Comparison of ENCODE assay signal across 1 cellular context in the genomic region with DNA sequence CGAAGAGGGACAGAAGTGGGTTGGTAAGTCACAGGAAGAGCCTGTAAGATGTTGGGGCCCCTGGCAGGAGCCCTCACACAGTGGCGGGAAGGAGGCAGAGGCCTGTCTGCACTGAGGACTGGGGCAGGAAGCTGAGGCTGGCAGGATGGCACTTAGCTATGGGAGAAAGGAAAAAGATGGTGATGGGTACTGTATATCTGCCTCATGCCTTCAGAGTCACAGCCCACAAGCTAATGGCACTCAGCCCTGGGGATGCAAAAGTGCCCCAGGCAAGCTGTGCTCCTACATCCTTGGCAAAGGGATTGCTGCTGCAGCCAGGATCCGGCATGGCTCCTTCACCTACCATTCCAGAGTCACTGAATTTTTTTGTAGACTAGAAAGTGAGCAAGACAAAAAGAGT.
TF ChIP-seq lines count a peak whose summit lies in the region.

No MANE protein-coding gene starts in this region.

TF ChIP-seq in H1, 55 proteins besides CTCF, POLR2A, EP300 and RAD21:
- TF ChIP-seq CHD1 (IDR thresholded peaks at IDR 0.05; ENCODE audit: low read depth, low read length) (no peak), KDM5A (IDR thresholded peaks at IDR 0.05; ENCODE audit: low read length) (no peak), ASH2L (IDR thresholded peaks at IDR 0.05; ENCODE audit: low read length) (no peak), RXRA (IDR thresholded peaks at IDR 0.05; ENCODE audit: insufficient read depth, low read depth, low read length) (no peak), CEBPB (IDR thresholded peaks at IDR 0.05; ENCODE audit: low read depth, low read length) (no peak)
- TF ChIP-seq, protein P1, sequence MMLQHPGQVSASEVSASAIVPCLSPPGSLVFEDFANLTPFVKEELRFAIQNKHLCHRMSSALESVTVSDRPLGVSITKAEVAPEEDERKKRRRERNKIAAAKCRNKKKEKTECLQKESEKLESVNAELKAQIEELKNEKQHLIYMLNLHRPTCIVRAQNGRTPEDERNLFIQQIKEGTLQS (IDR thresholded peaks at IDR 0.05; ENCODE audit: insufficient read depth, low read depth, low read length) = no peak
